13 cellular contexts compared by ENCODE assay signal in the genomic region with DNA sequence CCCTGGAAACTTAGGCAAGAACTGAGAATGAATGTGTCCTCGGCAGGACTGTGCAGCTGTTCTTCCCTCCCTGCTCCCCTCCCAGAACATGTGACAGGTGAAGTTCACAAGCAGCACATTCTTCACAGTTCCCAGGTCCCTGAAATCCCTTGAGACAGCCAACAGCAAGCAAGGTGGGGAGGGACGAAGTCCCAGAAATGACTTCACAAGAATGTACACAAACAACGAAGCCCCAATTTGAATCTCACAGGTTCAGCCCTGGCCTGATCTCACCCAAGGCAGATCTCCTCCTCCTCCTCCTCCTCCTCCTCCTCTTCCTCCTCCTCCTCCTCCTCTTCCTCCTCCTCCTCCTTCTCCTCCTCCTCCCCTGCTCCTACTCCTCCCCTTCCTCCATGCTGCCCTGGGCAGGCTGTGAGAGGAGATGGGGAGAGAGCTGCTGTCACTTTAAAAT. TPM values are rescaled to one million over a fixed set of nuclear protein-coding genes. Genes with fewer than 3 reads are reported as not detected.
DNase-seq lines count a peak whose midpoint lies in the region; ATAC-seq and TF ChIP-seq lines count a peak whose summit lies in the region.
"Had no signal": no experiment of that assay in that cellular context is flagged by ENCODE, and none has a peak within 500 bp of the region (broad histone marks: within the 10 kb centered on the region; RNA-seq: fewer than 3 reads in every experiment).

No MANE protein-coding gene starts in this region.

- H3K4me3 ChIP-seq in DOHH2 (ENCODE audit: low read length) (no peak overlapping the region), gastroesophageal sphincter (no peak overlapping the region), parathyroid adenoma (ENCODE audit: low read depth, low read length) (no peak overlapping the region)
- H3K4me3 ChIP-seq: transverse colon had no signal

- H3K79me2 ChIP-seq in DOHH2 (ENCODE audit: control insufficient read depth, low read length) (no peaks in the 10 kb centered on the region), parathyroid adenoma (no peaks in the 10 kb centered on the region)

- TF ChIP-seq EP300 in gastroesophageal sphincter (IDR thresholded peaks at IDR 0.05), result no peak

- H3K4me2 ChIP-seq in DOHH2 (ENCODE audit: low read length), result peak overlapping the region; percentile 18; the same call in 1 of the 2 replicates
- peak overlapping the region; percentile 32 for H3K4me2 ChIP-seq in parathyroid adenoma (ENCODE audit: low read length)

- WGBS in gastroesophageal sphincter (ENCODE audit: low coverage in 1 of 2), 2 donors, result 25 to 34% methylated on average over 3 of the region's 3 CpGs

- H2AFZ ChIP-seq in parathyroid adenoma, result peak overlapping the region; percentile 40

- ATAC-seq in gastroesophageal sphincter, result peak; percentile 22
- ATAC-seq: activated T-helper 17 cell treated with anti-CD3 and anti-CD28 coated beads, Interleukin-2, amount 50 U/mL, for 72 hours had no signal

- no peaks in the 10 kb centered on the region for H3K36me3 ChIP-seq in DOHH2 (ENCODE audit: control insufficient read depth, low read length)
- peaks cover 0 to 7% of the 10 kb centered on the region in 2 donors for H3K36me3 ChIP-seq in gastroesophageal sphincter
- H3K36me3 ChIP-seq in parathyroid adenoma (ENCODE audit: control insufficient read depth, insufficient read depth, low read length), result no peaks in the 10 kb centered on the region
- H3K36me3 ChIP-seq: transverse colon had no signal

- no peak for TF ChIP-seq CTCF in DOHH2 (IDR thresholded peaks at IDR 0.05; ENCODE audit: low read depth, low read length, poor library complexity, severe bottlenecking)
- no peak for TF ChIP-seq CTCF in gastroesophageal sphincter (IDR thresholded peaks at IDR 0.05)
- TF ChIP-seq CTCF in parathyroid adenoma (IDR thresholded peaks at IDR 0.05), result no peak
- TF ChIP-seq CTCF in GM20000 (IDR thresholded peaks at IDR 0.05; ENCODE audit: extremely low read depth, missing control alignments), result no peak

- H3K9me2 ChIP-seq in DOHH2 (replicated peaks; ENCODE audit: control insufficient read depth, low read length), result no peaks in the 10 kb centered on the region

- H3K27ac ChIP-seq in DOHH2 (ENCODE audit: low read depth, low read length), result no peak overlapping the region
- no peak overlapping the region for H3K27ac ChIP-seq in gastroesophageal sphincter
- H3K27ac ChIP-seq in parathyroid adenoma, result peak overlapping the region; percentile 20

- no peaks in the 10 kb centered on the region for H3F3A ChIP-seq in DOHH2 (ENCODE audit: control insufficient read depth, insufficient read depth)

- DNase-seq in NCI-H2171 treated with DMSO at 0.1 percent for 48 hours (lab: John Stamatoyannopoulos, UW) (peak; percentile 57), NCI-H2029 (lab: John Stamatoyannopoulos, UW) (no peak), GM20000 (ENCODE audit: low spot score) (no peak), NCI-H187 (lab: John Stamatoyannopoulos, UW) (no peak), foreskin melanocyte (no peak)
- DNase-seq: activated CD4-positive, alpha-beta T cell treated with anti-CD3 and anti-CD28 coated beads, Interleukin-2, amount 50 U/mL, for 1 hour; NCI-H1092 treated with DMSO at 0.1 percent for 48 hours; NCI-H446; transverse colon had no signal

- H3K9me3 ChIP-seq in DOHH2 (ENCODE audit: control insufficient read depth, insufficient read depth, low read length) (no peaks in the 10 kb centered on the region), gastroesophageal sphincter (no peaks in the 10 kb centered on the region), parathyroid adenoma (ENCODE audit: control insufficient read depth, low read length) (no peaks in the 10 kb centered on the region)
- H3K9me3 ChIP-seq: transverse colon had no signal

- H3K4me1 ChIP-seq in DOHH2 (ENCODE audit: control insufficient read depth, low read length) (peaks cover 24% of the 10 kb centered on the region), gastroesophageal sphincter (peaks cover 0 to 36% (median 0%) of the 10 kb centered on the region in 3 donors), parathyroid adenoma (peaks cover 3% of the 10 kb centered on the region)

- H3K27me3 ChIP-seq in DOHH2 (ENCODE audit: control insufficient read depth, low read length) (no peaks in the 10 kb centered on the region), gastroesophageal sphincter (no peaks in the 10 kb centered on the region), parathyroid adenoma (ENCODE audit: control insufficient read depth, insufficient read depth, low read length) (no peaks in the 10 kb centered on the region)
- H3K27me3 ChIP-seq: transverse colon had no signal

- no peak overlapping the region for H3K9ac ChIP-seq in parathyroid adenoma

- no peaks in the 10 kb centered on the region for H4K20me1 ChIP-seq in DOHH2 (ENCODE audit: control insufficient read depth, insufficient read depth, low read depth, low read length)

- no peak for TF ChIP-seq POLR2A in gastroesophageal sphincter (IDR thresholded peaks at IDR 0.05)

RNA-seq across cellular contexts. Expression of gene WRNIP1, which starts 32.4 kb away (rescaled TPM):
- 10 to 100 TPM; 48.1 to 66.1 (median 57.1) TPM for total RNA-seq in gastroesophageal sphincter

RNA-seq across cellular contexts. Expression of gene SERPINB1, which starts 44.1 kb away (rescaled TPM):
- 10 to 100 TPM; 24.8 to 79.0 (median 45.4) TPM for total RNA-seq in gastroesophageal sphincter

RNA-seq across cellular contexts. Expression of gene MYLK4, which starts 46.9 kb away (rescaled TPM):
- 1 to 10 TPM in 1 of 4 donors, under 1 TPM in 3; 0.31 to 1.2 (median 0.56) TPM for total RNA-seq in gastroesophageal sphincter
